8 cellular contexts compared by ENCODE assay signal in genomic region chr6:37625591-37626374, GRCh38.
A peak's percentile ranks its signal among the peaks of the same experiment; 100 is the strongest.
DNase-seq lines count a peak whose midpoint lies in the region; ATAC-seq and TF ChIP-seq lines count a peak whose summit lies in the region.

No MANE protein-coding gene starts in this region.

- H3K23ac ChIP-seq in neuronal stem cell (ENCODE audit: low read depth, low read length, poor library complexity): no peak overlapping the region

- no peak overlapping the region for H2BK5ac ChIP-seq in neuronal stem cell (ENCODE audit: low read length)

- H3K27me3 ChIP-seq in H7 (ENCODE audit: control insufficient read depth, insufficient read depth, low read length): peaks cover 2% of the 10 kb centered on the region; the same call in 1 of the 2 replicates
- H3K27me3 ChIP-seq in neuronal stem cell (ENCODE audit: control insufficient read depth in 3 of 3, insufficient read depth in 3 of 3, low read depth in 1 of 3, low read length in 3 of 3): peaks cover 0 to 22% (median 0%) of the 10 kb centered on the region in 3 experiments

- no peak for ATAC-seq in GM18909 (IDR thresholded peaks at IDR 0.05; ENCODE audit: poor library complexity, unreplicated experiment)

- no peaks in the 10 kb centered on the region for H3K79me1 ChIP-seq in neuronal stem cell (ENCODE audit: low read depth, low read length)

- no peak overlapping the region for H2AK5ac ChIP-seq in neuronal stem cell (ENCODE audit: low read depth, low read length)

- no peak overlapping the region for H3K4ac ChIP-seq in neuronal stem cell (ENCODE audit: low read length)

- no peak overlapping the region for H2AFZ ChIP-seq in neuronal stem cell (ENCODE audit: low read length)

- peak overlapping the region; percentile 50 for H2BK15ac ChIP-seq in neuronal stem cell (ENCODE audit: low read length)

- intact Hi-C loops in activated T-helper 1 cell treated with anti-CD3 and anti-CD28 coated beads, Interleukin-12 subunit alpha, Interleukin-12 subunit beta, Interleukin-2, Interleukin-4 antibody, amounts not matched to agents 30 ng/mL and 10 ng/mL and 1 ng/mL, durations not matched to agents 14 hours and 24 hours and 36 hours (cut with micrococcal nuclease): no loop called here

- TF ChIP-seq CTCF in GM13976 (IDR thresholded peaks at IDR 0.05; ENCODE audit: borderline replicate concordance, control extremely low read depth, extremely low read depth, insufficient read depth, missing control alignments): no peak

- H4K8ac ChIP-seq in neuronal stem cell (ENCODE audit: low read depth, low read length): no peak overlapping the region

- no peaks in the 10 kb centered on the region for H3K36me3 Mint-ChIP-seq in activated T-helper 1 cell treated with anti-CD3 and anti-CD28 coated beads, Interleukin-12 subunit alpha, Interleukin-12 subunit beta, Interleukin-2, Interleukin-4 antibody, amounts not matched to agents 30 ng/mL and 10 ng/mL and 1 ng/mL, durations not matched to agents 14 hours and 24 hours and 36 hours (ENCODE audit: low read depth)

- H3K9me3 ChIP-seq in neuronal stem cell (replicated peaks in 1 of 2; ENCODE audit: control insufficient read depth in 2 of 2, insufficient read depth in 1 of 2, low read depth in 1 of 2, low read length in 2 of 2): no peaks in the 10 kb centered on the region

- H2BK12ac ChIP-seq in neuronal stem cell (ENCODE audit: low read length): no peak overlapping the region

- H3K36me3 ChIP-seq in H7 (replicated peaks; ENCODE audit: control insufficient read depth, insufficient read depth, low read length): no peaks in the 10 kb centered on the region
- H3K36me3 ChIP-seq in neuronal stem cell (replicated peaks in 1 of 2; ENCODE audit: control insufficient read depth in 2 of 2, insufficient read depth in 2 of 2, low read length in 2 of 2): no peaks in the 10 kb centered on the region

- H3K4me1 ChIP-seq in neuronal stem cell (ENCODE audit: control insufficient read depth in 2 of 2, insufficient read depth in 1 of 2, low read depth in 1 of 2, low read length in 2 of 2): peaks cover 4 to 9% of the 10 kb centered on the region in 2 donors

- peak; percentile 28 for DNase-seq in NCI-H146 (lab: John Stamatoyannopoulos, UW)
- no peak for DNase-seq in NCI-H146 treated with DMSO at 0.1 percent for 48 hours (lab: John Stamatoyannopoulos, UW; ENCODE audit: unreplicated experiment)
- DNase-seq in H7: peak; percentile 81
- peak; percentile 14 for DNase-seq in astrocyte of the hippocampus (ENCODE audit: low read depth, low spot score)
- DNase-seq in neuronal stem cell (ENCODE audit: low spot score): no peak
- DNase-seq in activated T-helper 1 cell treated with anti-CD3 and anti-CD28 coated beads, Interleukin-12 subunit alpha, Interleukin-12 subunit beta, Interleukin-2, Interleukin-4 antibody, amounts not matched to agents 30 ng/mL and 10 ng/mL and 1 ng/mL, durations not matched to agents 14 hours and 24 hours and 36 hours (ENCODE audit: low spot score): no peak
- DNase-seq in GM13976 (ENCODE audit: low spot score): no peak

- H3K27ac Mint-ChIP-seq in activated T-helper 1 cell treated with anti-CD3 and anti-CD28 coated beads, Interleukin-12 subunit alpha, Interleukin-12 subunit beta, Interleukin-2, Interleukin-4 antibody, amounts not matched to agents 30 ng/mL and 10 ng/mL and 1 ng/mL, durations not matched to agents 14 hours and 24 hours and 36 hours: no peak overlapping the region

- H3K4me2 ChIP-seq in neuronal stem cell (ENCODE audit: insufficient read depth, low read length, poor library complexity, severe bottlenecking): no peak overlapping the region

- H3K4me3 ChIP-seq in H7 (ENCODE audit: insufficient read depth, low read depth, low read length): no peak overlapping the region
- H3K4me3 ChIP-seq in neuronal stem cell (ENCODE audit: low read length in 2 of 2): no peak overlapping the region

- peak overlapping the region; percentile 78 for H3K18ac ChIP-seq in neuronal stem cell (ENCODE audit: low read length)

- H3K4me3 Mint-ChIP-seq in activated T-helper 1 cell treated with anti-CD3 and anti-CD28 coated beads, Interleukin-12 subunit alpha, Interleukin-12 subunit beta, Interleukin-2, Interleukin-4 antibody, amounts not matched to agents 30 ng/mL and 10 ng/mL and 1 ng/mL, durations not matched to agents 14 hours and 24 hours and 36 hours: no peak overlapping the region

- peaks cover 21% of the 10 kb centered on the region for H3K27me3 Mint-ChIP-seq in activated T-helper 1 cell treated with anti-CD3 and anti-CD28 coated beads, Interleukin-12 subunit alpha, Interleukin-12 subunit beta, Interleukin-2, Interleukin-4 antibody, amounts not matched to agents 30 ng/mL and 10 ng/mL and 1 ng/mL, durations not matched to agents 14 hours and 24 hours and 36 hours (ENCODE audit: insufficient read depth)

- peaks cover 18% of the 10 kb centered on the region for H3K4me1 Mint-ChIP-seq in activated T-helper 1 cell treated with anti-CD3 and anti-CD28 coated beads, Interleukin-12 subunit alpha, Interleukin-12 subunit beta, Interleukin-2, Interleukin-4 antibody, amounts not matched to agents 30 ng/mL and 10 ng/mL and 1 ng/mL, durations not matched to agents 14 hours and 24 hours and 36 hours (ENCODE audit: low read depth)

- no peak overlapping the region for H3K27ac ChIP-seq in neuronal stem cell (replicated peaks; ENCODE audit: low read length)

- H4K91ac ChIP-seq in neuronal stem cell (ENCODE audit: low read depth, low read length, poor library complexity): no peak overlapping the region

- no peaks in the 10 kb centered on the region for H3K9me3 Mint-ChIP-seq in activated T-helper 1 cell treated with anti-CD3 and anti-CD28 coated beads, Interleukin-12 subunit alpha, Interleukin-12 subunit beta, Interleukin-2, Interleukin-4 antibody, amounts not matched to agents 30 ng/mL and 10 ng/mL and 1 ng/mL, durations not matched to agents 14 hours and 24 hours and 36 hours

- H2BK120ac ChIP-seq in neuronal stem cell (ENCODE audit: low read depth, low read length): no peak overlapping the region

- no CpG with 5 or more reads among the region's 12 CpGs for WGBS in neuronal stem cell (ENCODE audit: extremely low coverage in 2 of 2, insufficient read length in 2 of 2, insufficient replicate concordance in 1 of 2), 2 donors

- H3K9ac ChIP-seq in neuronal stem cell (ENCODE audit: low read depth, low read length, poor library complexity): no peak overlapping the region

- no peak overlapping the region for H3K14ac ChIP-seq in neuronal stem cell (ENCODE audit: low read length)

- in situ Hi-C loops in GM13976 (cut with MboI; ENCODE audit: low sequenced_read_pairs, unreplicated experiment): loop anchor here (10.0 kb wide), 1 partner anchor 59 kb away; no protein-coding TSS in a partner anchor

Comparison
In these comparisons a context has a peak if more than half of its experiments do, and no peak if none do; other contexts are left out.
1. DNase-seq: peak in NCI-H146 (single experiment), H7 (single experiment) and astrocyte of the hippocampus (single experiment); none in NCI-H146 treated with DMSO at 0.1 percent for 48 hours (single experiment), neuronal stem cell (single experiment), activated T-helper 1 cell treated with anti-CD3 and anti-CD28 coated beads, Interleukin-12 subunit alpha, Interleukin-12 subunit beta, Interleukin-2, Interleukin-4 antibody, amounts not matched to agents 30 ng/mL and 10 ng/mL and 1 ng/mL, durations not matched to agents 14 hours and 24 hours and 36 hours (single experiment) and GM13976 (single experiment).